In genomic region chr12:53051058-53051880, GRCh38 we compare ENCODE assay signal across 9 cellular contexts. TPM values are rescaled to one million over a fixed set of nuclear protein-coding genes. Genes with fewer than 3 reads are reported as not detected.
DNase-seq lines count a peak whose midpoint lies in the region; ATAC-seq, FAIRE-seq and TF ChIP-seq lines count a peak whose summit lies in the region.
"Had no signal": no experiment of that assay in that cellular context is flagged by ENCODE, and none has a peak within 500 bp of the region (broad histone marks: within the 10 kb centered on the region; RNA-seq: fewer than 3 reads in every experiment).

No MANE protein-coding gene starts in this region.

- CTCF ChIA-PET in OCI-LY7 (lab: Charles Lee; ENCODE audit: unreplicated experiment) = no interaction called here

- DNase-seq in H54 (ENCODE audit: insufficient read length, low spot score) = no peak
- DNase-seq in right cardiac atrium = peak; percentile 84 to 91 (median 89)
- peak; percentile 97 to 98 for DNase-seq in gastrocnemius medialis
- DNase-seq in activated CD4-positive, alpha-beta T cell treated with anti-CD3 and anti-CD28 coated beads, Interleukin-2, amount 50 U/mL, for 4 hours = no peak
- no peak for DNase-seq in OCI-LY7 (ENCODE audit: low spot score)
- DNase-seq in NCI-H1436 (lab: John Stamatoyannopoulos, UW) = no peak
- DNase-seq in effector CD4-positive, alpha-beta T cell = no peak

- H3K27me3 ChIP-seq in right cardiac atrium (ENCODE audit: control insufficient read depth, insufficient read depth) = no peaks in the 10 kb centered on the region
- no peaks in the 10 kb centered on the region for H3K27me3 ChIP-seq in gastrocnemius medialis

- H2AFZ ChIP-seq in OCI-LY7 (ENCODE audit: low read length) = no peak overlapping the region

- no peak for FAIRE-seq in H54 (lab: Jason Lieb, UNC)

- no peaks in the 10 kb centered on the region for H3K9me2 ChIP-seq in OCI-LY7 (ENCODE audit: insufficient read depth, low read length)

- no peak overlapping the region for H3K4me2 ChIP-seq in OCI-LY7 (ENCODE audit: low read length)

- TF ChIP-seq CTCF in gastrocnemius medialis (IDR thresholded peaks at IDR 0.05 in 4 of 5, conservative IDR thresholded peaks at IDR 0.05 in 1 of 5) (peak; percentile 50 to 79 (median 71)), OCI-LY7 (conservative IDR thresholded peaks at IDR 0.05; ENCODE audit: low read length) (no peak)

- H3K9me3 ChIP-seq in right cardiac atrium (ENCODE audit: control insufficient read depth, low read length) = no peaks in the 10 kb centered on the region
- H3K9me3 ChIP-seq in gastrocnemius medialis = no peaks in the 10 kb centered on the region
- no peaks in the 10 kb centered on the region for H3K9me3 ChIP-seq in OCI-LY7 (ENCODE audit: low read length)

- POLR2A ChIA-PET in OCI-LY7 (lab: Charles Lee) = no interaction called here

- H4K20me1 ChIP-seq in OCI-LY7 (ENCODE audit: insufficient read depth, low read length) = no peaks in the 10 kb centered on the region

- H3K27ac ChIP-seq in adipose tissue (ENCODE audit: low read depth, low read length) (peak overlapping the region; percentile 90), right cardiac atrium (ENCODE audit: low read length) (peak overlapping the region; percentile 96), gastrocnemius medialis (peak overlapping the region; percentile 99 to 100 (median 100)), OCI-LY7 (ENCODE audit: low read depth, low read length, poor library complexity, severe bottlenecking) (no peak overlapping the region)

- H3K4me1 ChIP-seq in right cardiac atrium (ENCODE audit: control insufficient read depth, insufficient read depth, low read length) (peaks cover 8% of the 10 kb centered on the region), gastrocnemius medialis (peaks cover 53 to 67% of the 10 kb centered on the region in 2 donors), OCI-LY7 (ENCODE audit: insufficient read depth, low read length, poor library complexity, severe bottlenecking) (peaks cover 23% of the 10 kb centered on the region)

- ATAC-seq in right cardiac atrium (peak in 1 of 2 donors; percentile 2), gastrocnemius medialis (peak; percentile 22 to 35)

- peak overlapping the region; percentile 72 for H3K4me3 ChIP-seq in right cardiac atrium (ENCODE audit: low read length)
- H3K4me3 ChIP-seq in gastrocnemius medialis = peak overlapping the region; percentile 83 to 97 (median 95)
- no peak overlapping the region for H3K4me3 ChIP-seq in OCI-LY7 (ENCODE audit: low read depth, low read length, poor library complexity, severe bottlenecking)

- H3K36me3 ChIP-seq in gastrocnemius medialis (peaks cover 0 to 9% of the 10 kb centered on the region in 2 donors), OCI-LY7 (ENCODE audit: insufficient read depth, low read length) (no peaks in the 10 kb centered on the region)

- WGBS in adipose tissue, 3 donors = 24 to 36% (median 25%) methylated on average over 11 of the region's 11 CpGs
- 18% methylated on average over 11 of the region's 11 CpGs for WGBS in right cardiac atrium

- 0 out of 2 replicates have a peak, but pooled peaks have one; percentile 17 for TF ChIP-seq POLR2A in H54 (IDR thresholded peaks at IDR 0.05; ENCODE audit: low read depth, low read length)
- peak; percentile 93 to 94 for TF ChIP-seq POLR2A in gastrocnemius medialis (IDR thresholded peaks at IDR 0.05)

- in situ Hi-C loops in gastrocnemius medialis (cut with MboI; ENCODE audit: low sequenced_read_pairs in 4 of 4) = loop anchor here in 1 of 4 donors (25.0 kb wide), 1 partner anchor 136 kb away; the partner anchor contains the start of genes CSAD and ZNF740

- intact Hi-C loops in right cardiac atrium (cut with DNase I) (no loop called here), gastrocnemius medialis (cut with DNase I; ENCODE audit: low total_unique reads) (loop anchor here (10.0 kb wide), 1 partner anchor 404 kb away; the partner anchor contains the start of gene PCBP2), OCI-LY7 (cut with micrococcal nuclease; ENCODE audit: unreplicated experiment) (no loop called here)

- no TSS peak for BruUV-seq in OCI-LY7 (replicated peaks; lab: Mats Ljungman, UMichigan)

- H3K79me2 ChIP-seq in OCI-LY7 (ENCODE audit: insufficient read depth, low read depth, low read length) = no peaks in the 10 kb centered on the region

RNA-seq across cellular contexts. Expression of gene TNS2, which starts 1.4 kb away (rescaled TPM):
- polyA plus RNA-seq in adipose tissue (100 to 1,000 TPM in 2 of 3 donors, 10 to 100 TPM in 1; 53.4 to 562 (median 225) TPM), right cardiac atrium (155 TPM)
- total RNA-seq in right cardiac atrium (100 to 1,000 TPM; 104 to 145 (median 116) TPM), gastrocnemius medialis (100 to 1,000 TPM in 1 of 4 donors, 10 to 100 TPM in 3; 74.4 to 114 (median 91.9) TPM), OCI-LY7 (2022) (1.3 and 1.6 TPM in 2 replicates)
- 0.25 TPM in 1 of 2 replicates, not detected in the other for total RNA-seq in OCI-LY7 (2014; rRNA removed; shearing (Covaris generic))

RNA-seq across cellular contexts. Expression of gene SPRYD3, which starts 27.9 kb away (rescaled TPM):
- polyA plus RNA-seq in adipose tissue (10 to 100 TPM; 26.9 to 66.7 (median 29.8) TPM), right cardiac atrium (29.4 TPM)
- total RNA-seq in right cardiac atrium (10 to 100 TPM; 40.8 to 59.6 (median 47.1) TPM), gastrocnemius medialis (10 to 100 TPM; 15.9 to 29.5 (median 25.5) TPM), OCI-LY7 (2022) (17.2 and 20.5 TPM in 2 replicates)
- total RNA-seq in OCI-LY7 (2014; rRNA removed; shearing (Covaris generic)) = 7.3 and 10.9 TPM in 2 replicates

RNA-seq across cellular contexts. Expression of gene EIF4B, which starts 45.0 kb away (rescaled TPM):
- 100 to 1,000 TPM; 216 to 308 (median 253) TPM for polyA plus RNA-seq in adipose tissue
- 100 to 1,000 TPM; 391 to 552 (median 433) TPM for total RNA-seq in right cardiac atrium
- 65.5 TPM for polyA plus RNA-seq in right cardiac atrium
- 100 to 1,000 TPM; 667 to 821 (median 740) TPM for total RNA-seq in gastrocnemius medialis
- 645 and 872 TPM in 2 replicates for total RNA-seq in OCI-LY7 (2014; rRNA removed; shearing (Covaris generic))
- total RNA-seq in OCI-LY7 (2022) = 745 and 898 TPM in 2 replicates

RNA-seq across cellular contexts. Expression of gene IGFBP6, which starts 46.2 kb away (rescaled TPM):
- polyA plus RNA-seq in adipose tissue (100 to 1,000 TPM in 1 of 3 donors, 10 to 100 TPM in 2; 21.8 to 437 (median 83.9) TPM), right cardiac atrium (130 TPM)
- total RNA-seq in right cardiac atrium (100 to 1,000 TPM in 3 of 4 donors, 10 to 100 TPM in 1; 49.7 to 178 (median 146) TPM), gastrocnemius medialis (100 to 1,000 TPM in 1 of 4 donors, 10 to 100 TPM in 3; 67.3 to 143 (median 77.4) TPM), OCI-LY7 (2022) (1.2 and 2.9 TPM in 2 replicates)
- not detected in 2 replicates for total RNA-seq in OCI-LY7 (2014; rRNA removed; shearing (Covaris generic))

RNA-seq across cellular contexts. Expression of gene SOAT2, which starts 52.0 kb away (rescaled TPM):
- polyA plus RNA-seq in adipose tissue (under 1 TPM in 2 of 3 donors, not detected in 1; 0.08 to 0.09 TPM), right cardiac atrium (0.07 TPM)
- total RNA-seq in right cardiac atrium (under 1 TPM in 2 of 4 donors, not detected in 2; 0.17 to 0.18 TPM), gastrocnemius medialis (not detected), OCI-LY7 (2022) (1.2 and 1.8 TPM in 2 replicates)
- total RNA-seq in OCI-LY7 (2014; rRNA removed; shearing (Covaris generic)) = 0.06 and 0.08 TPM in 2 replicates
- total RNA-seq: pulmonary artery endothelial cell had no signal

Comparison
In these comparisons a context has a peak if more than half of its experiments do, and no peak if none do; other contexts are left out.
1. DNase-seq: peak in right cardiac atrium (3 of 3) and gastrocnemius medialis (2 of 2); none in H54 (single experiment), activated CD4-positive, alpha-beta T cell treated with anti-CD3 and anti-CD28 coated beads, Interleukin-2, amount 50 U/mL, for 4 hours (0 of 2), OCI-LY7 (single experiment), NCI-H1436 (single experiment) and effector CD4-positive, alpha-beta T cell (single experiment).
2. RNA of gene TNS2, which starts 1.4 kb away (total RNA-seq): 104 to 145 TPM in right cardiac atrium and 74.4 to 114 TPM in gastrocnemius medialis; 0.25 to 1.6 TPM in OCI-LY7; every median in the first group is over 10 times any median in the second.